ENCODE assay signal across 27 cellular contexts in the genomic region with DNA sequence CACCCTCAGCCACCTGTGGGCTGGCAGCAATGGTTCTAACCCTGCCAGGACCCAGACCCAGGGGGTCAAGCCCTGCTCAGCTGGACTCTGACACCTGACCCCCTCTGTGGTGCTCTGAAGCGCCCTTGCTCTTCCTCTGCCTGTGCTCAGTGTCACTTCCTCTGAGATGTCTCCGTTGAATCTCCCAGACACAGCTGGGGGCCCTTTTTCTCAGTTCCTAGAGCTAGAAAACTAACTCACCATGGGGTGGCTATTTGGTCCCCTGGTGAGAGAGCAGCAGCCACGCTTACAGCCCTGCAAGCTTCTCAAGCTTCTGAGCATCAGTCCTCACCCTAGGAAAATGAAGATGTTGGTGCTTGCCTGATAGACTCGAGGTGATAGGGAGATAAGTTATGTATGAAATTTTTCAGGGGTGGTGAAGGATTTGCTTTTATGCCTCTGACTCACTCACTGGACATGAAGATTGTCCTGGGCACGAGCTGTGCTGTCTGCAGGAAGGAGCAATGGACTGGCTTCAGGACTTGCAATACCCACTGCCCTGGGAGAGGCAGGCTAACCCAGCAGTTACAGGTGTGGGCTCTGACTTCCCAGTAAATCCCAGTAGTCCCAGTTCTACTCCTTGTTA. TPM values are rescaled to one million over a fixed set of nuclear protein-coding genes. Genes with fewer than 3 reads are reported as not detected.
DNase-seq lines count a peak whose midpoint lies in the region; ATAC-seq, FAIRE-seq and TF ChIP-seq lines count a peak whose summit lies in the region.
"Had no signal": no experiment of that assay in that cellular context is flagged by ENCODE, and none has a peak within 500 bp of the region (broad histone marks: within the 10 kb centered on the region; RNA-seq: fewer than 3 reads in every experiment).

No MANE protein-coding gene starts in this region.

- H3K36me3 ChIP-seq in PC-3 (ENCODE audit: low read depth, low read length) (peaks cover 58% of the 10 kb centered on the region), smooth muscle cell (ENCODE audit: low read depth) (no peaks in the 10 kb centered on the region)
- H3K36me3 ChIP-seq: SJCRH30, spleen, thoracic aorta had no signal

- H3K9me2 ChIP-seq in PC-3 (replicated peaks; ENCODE audit: low read length): no peaks in the 10 kb centered on the region

- H3K4me2 ChIP-seq in PC-3 (ENCODE audit: low read length): no peak overlapping the region
- H3K4me2 ChIP-seq in smooth muscle cell: no peak overlapping the region
- H3K4me2 ChIP-seq: PC-9 had no signal

- H4K20me1 ChIP-seq in PC-3 (ENCODE audit: low read length) (0 out of 2 replicates have a peak, but pooled peaks cover 4% of the 10 kb centered on the region), smooth muscle cell (ENCODE audit: low read depth) (no peaks in the 10 kb centered on the region)

- ATAC-seq in PC-3 (peak; percentile 29; the same call in 1 of the 2 replicates), HG03039 (IDR thresholded peaks at IDR 0.05; ENCODE audit: unreplicated experiment) (no peak), HG02870 (IDR thresholded peaks at IDR 0.05; ENCODE audit: unreplicated experiment) (no peak)

- H3F3A ChIP-seq in PC-3 (ENCODE audit: low read length, unreplicated experiment) (no peaks in the 10 kb centered on the region), smooth muscle cell (ENCODE audit: low read depth) (no peaks in the 10 kb centered on the region)

- H3K27ac ChIP-seq in PC-3 (ENCODE audit: low read length) (no peak overlapping the region), smooth muscle cell (ENCODE audit: low read depth) (no peak overlapping the region)
- H3K27ac ChIP-seq: PC-9, SJCRH30, spleen, thoracic aorta had no signal

- DNase-seq in A172 (ENCODE audit: low spot score) (peak; percentile 72), H54 (ENCODE audit: insufficient read length, low spot score) (peak; percentile 69), PC-3 (peak; percentile 27), choroid plexus epithelial cell (ENCODE audit: low read depth) (peak; percentile 65), DMS79 treated with DMSO at 0.1 percent for 48 hours (lab: John Stamatoyannopoulos, UW) (no peak), smooth muscle cell (lab: John Stamatoyannopoulos, UW; ENCODE audit: unreplicated experiment) (no peak)
- DNase-seq: 8988T; activated CD4-positive, alpha-beta T cell treated with anti-CD3 and anti-CD28 coated beads, Interleukin-2, amount 50 U/mL, for 1 hour; effector memory CD4-positive, alpha-beta T cell; GDM1; H7; kidney; NCI-H2081; nucleus accumbens; PC-9; SJCRH30; spleen; stimulated activated CD4-positive, alpha-beta T cell treated with anti-CD3 and anti-CD28 coated beads, Interleukin-4, amount 100 ng/mL, for 24 hours; stimulated activated naive CD4-positive, alpha-beta T cell treated with Interleukin-2 at 50 U/mL for 16 hours had no signal

- H3K27me3 ChIP-seq in PC-3 (ENCODE audit: low read length) (no peaks in the 10 kb centered on the region), smooth muscle cell (ENCODE audit: low read depth) (no peaks in the 10 kb centered on the region)
- H3K27me3 ChIP-seq: SJCRH30 had no signal

- H3K79me2 ChIP-seq in PC-3 (ENCODE audit: low read length) (peaks cover 50% of the 10 kb centered on the region), smooth muscle cell (ENCODE audit: low read depth) (no peaks in the 10 kb centered on the region)

- CTCF ChIA-PET in PC-3 (lab: Charles Lee): no interaction called here

- no peak overlapping the region for H2AFZ ChIP-seq in PC-3 (ENCODE audit: low read length)
- no peak overlapping the region for H2AFZ ChIP-seq in smooth muscle cell (ENCODE audit: low read depth)
- H2AFZ ChIP-seq: PC-9 had no signal

- BruUV-seq in PC-3 (replicated peaks; lab: Mats Ljungman, UMichigan): no TSS peak

- intact Hi-C loops in PC-3 (cut with micrococcal nuclease): no loop called here

- H3K4me1 ChIP-seq in PC-3 (ENCODE audit: insufficient read depth, low read length): no peaks in the 10 kb centered on the region
- H3K4me1 ChIP-seq in smooth muscle cell (ENCODE audit: low read depth): no peaks in the 10 kb centered on the region
- H3K4me1 ChIP-seq: SJCRH30 had no signal

- no peaks in the 10 kb centered on the region for H3K9me3 ChIP-seq in PC-3 (ENCODE audit: low read length)
- H3K9me3 ChIP-seq in smooth muscle cell (replicated peaks; ENCODE audit: low read depth): no peaks in the 10 kb centered on the region
- H3K9me3 ChIP-seq: SJCRH30, spleen, thoracic aorta had no signal

- TF ChIP-seq POLR2A in H54 (IDR thresholded peaks at IDR 0.05; ENCODE audit: low read depth, low read length): no peak

- POLR2A ChIA-PET in PC-3 (lab: Charles Lee; ENCODE audit: unreplicated experiment): no interaction called here

- H3K4me3 ChIP-seq in PC-3 (ENCODE audit: low read length) (no peak overlapping the region), choroid plexus epithelial cell (ENCODE audit: low read depth, low read length) (no peak overlapping the region), smooth muscle cell (no peak overlapping the region)
- H3K4me3 ChIP-seq: lung, PC-9, SJCRH30, spleen, thoracic aorta had no signal

- FAIRE-seq in H54 (lab: Jason Lieb, UNC): peak; percentile 76
- FAIRE-seq: colon, frontal cortex, kidney had no signal

- no peak overlapping the region for H3K9ac ChIP-seq in PC-3 (ENCODE audit: low read length)
- no peak overlapping the region for H3K9ac ChIP-seq in smooth muscle cell (ENCODE audit: low read depth)

- TF ChIP-seq CTCF in PC-3 (conservative IDR thresholded peaks at IDR 0.05; ENCODE audit: low read depth, low read length) (no peak), choroid plexus epithelial cell (conservative IDR thresholded peaks at IDR 0.05; ENCODE audit: low read depth, low read length) (no peak), smooth muscle cell (IDR thresholded peaks at IDR 0.05; ENCODE audit: borderline replicate concordance, insufficient read depth, poor library complexity, severe bottlenecking) (no peak)

- WGBS in smooth muscle cell (ENCODE audit: low lambda C conversion rate): 64% methylated on average over 5 of the region's 5 CpGs

RNA-seq across cellular contexts. Expression of a gene that starts 29.6 kb away (rescaled TPM):
- 0.86 and 1.1 TPM in 2 replicates for total RNA-seq in A172 (2014; rRNA removed; shearing (Covaris generic))
- total RNA-seq in PC-3 (2014; rRNA removed): 201 and 299 TPM in 2 replicates
- 4.9 and 6.1 TPM in 2 replicates for total RNA-seq in smooth muscle cell
- 11.6 and 15.0 TPM in 2 replicates for polyA plus RNA-seq in smooth muscle cell
- total RNA-seq: activated T-helper 1 cell treated with anti-CD3 and anti-CD28 coated beads, Interleukin-12 subunit alpha, Interleukin-12 subunit beta, Interleukin-2, Interleukin-4 antibody, amounts not matched to agents 30 ng/mL and 10 ng/mL and 1 ng/mL, durations not matched to agents 14 hours and 24 hours and 36 hours had no signal
- polyA plus RNA-seq: CD14-positive monocyte had no signal

Comparison
In these comparisons a context has a peak if more than half of its experiments do, and no peak if none do; other contexts are left out.
1. DNase-seq: peak in A172 (single experiment), H54 (single experiment), PC-3 (single experiment) and choroid plexus epithelial cell (single experiment); none in DMS79 treated with DMSO at 0.1 percent for 48 hours (single experiment) and smooth muscle cell (single experiment).
2. RNA of a gene that starts 29.6 kb away (total RNA-seq): 201 to 299 TPM in PC-3; 4.9 to 6.1 TPM in smooth muscle cell and 0.86 to 1.1 TPM in A172; every median in the first group is over 10 times any median in the second.